In genomic region chr17:50149425-50150353, GRCh38 we compare ENCODE assay signal across 8 cellular contexts. TPM values are rescaled to one million over a fixed set of nuclear protein-coding genes. Genes with fewer than 3 reads are reported as not detected.
DNase-seq lines count a peak whose midpoint lies in the region; ATAC-seq and TF ChIP-seq lines count a peak whose summit lies in the region.

No MANE protein-coding gene starts in this region.

- no peaks in the 10 kb centered on the region for H3K9me2 ChIP-seq in SU-DHL-6 (replicated peaks; ENCODE audit: insufficient read depth, low read length)

- H3K27ac Mint-ChIP-seq in brain, result peak overlapping the region in 3 of 5 experiments; percentile 86 to 94 (median 89)

- TF ChIP-seq POLR2A in spleen (IDR thresholded peaks at IDR 0.05), result no peak

- intact Hi-C loops in spleen (cut with DNase I; ENCODE audit: low total_unique reads), result no loop called here

- H3F3A ChIP-seq in SU-DHL-6 (ENCODE audit: insufficient read depth), result peaks cover 9% of the 10 kb centered on the region; the same call in 1 of the 2 replicates

- TF ChIP-seq CTCF in C4-2B (conservative IDR thresholded peaks at IDR 0.05) (no peak), SU-DHL-6 (IDR thresholded peaks at IDR 0.05; ENCODE audit: insufficient read depth, low read length, poor library complexity, severe bottlenecking) (no peak), brain (conservative IDR thresholded peaks at IDR 0.05) (no peak), spleen (IDR thresholded peaks at IDR 0.05 in 8 of 11, conservative IDR thresholded peaks at IDR 0.05 in 3 of 11) (peak in 7 of 11 experiments; percentile 7 to 41 (median 22))

- peaks cover 41% of the 10 kb centered on the region for H3K79me2 ChIP-seq in SU-DHL-6 (ENCODE audit: insufficient read depth, low read length)

- ATAC-seq in HG02884 (IDR thresholded peaks at IDR 0.05; ENCODE audit: unreplicated experiment), result no peak

- H3K27me3 ChIP-seq in SU-DHL-6 (ENCODE audit: low read length) (no peaks in the 10 kb centered on the region), spleen (replicated peaks in 1 of 7) (no peaks in the 10 kb centered on the region)

- H3K36me3 Mint-ChIP-seq in brain, result peaks cover 2% of the 10 kb centered on the region

- peak overlapping the region; percentile 96 for H3K9ac ChIP-seq in SU-DHL-6 (ENCODE audit: low read length)

- H3K4me3 Mint-ChIP-seq in brain, result peak overlapping the region; percentile 89 to 93 (median 92)

- peak overlapping the region; percentile 100 for H3K4me2 ChIP-seq in SU-DHL-6 (ENCODE audit: low read depth, low read length, poor library complexity, severe bottlenecking)

- H3K4me1 Mint-ChIP-seq in brain, result peaks cover 42% of the 10 kb centered on the region

- peaks cover 10% of the 10 kb centered on the region for H3K27me3 Mint-ChIP-seq in brain

- no peak overlapping the region for H2AFZ ChIP-seq in SU-DHL-6 (ENCODE audit: low read depth, low read length, severe bottlenecking)

- WGBS in spleen, 5 donors, result 0 to 1% (median 1%) methylated on average over 32 to 123 of the region's 123 CpGs

- H3K9me3 ChIP-seq in SU-DHL-6 (ENCODE audit: insufficient read depth, low read length) (no peaks in the 10 kb centered on the region), spleen (no peaks in the 10 kb centered on the region)

- H3K27ac ChIP-seq in C4-2B (peak overlapping the region; percentile 81), SU-DHL-6 (ENCODE audit: low read depth, low read length) (peak overlapping the region; percentile 95), spleen (peak overlapping the region; percentile 73 to 99 (median 97))

- H3K9me3 Mint-ChIP-seq in brain, result no peaks in the 10 kb centered on the region

- H4K20me1 ChIP-seq in SU-DHL-6 (ENCODE audit: low read depth, low read length), result no peaks in the 10 kb centered on the region

- peak overlapping the region; percentile 94 for H3K4me3 ChIP-seq in SU-DHL-6 (ENCODE audit: insufficient read depth, low read length, poor library complexity, severe bottlenecking)
- H3K4me3 ChIP-seq in spleen, result peak overlapping the region; percentile 83 to 98 (median 88)

- no peaks in the 10 kb centered on the region for H3K36me3 ChIP-seq in SU-DHL-6 (ENCODE audit: low read length)
- H3K36me3 ChIP-seq in spleen, result peaks cover 0 to 21% (median 5%) of the 10 kb centered on the region in 6 donors

- DNase-seq in HT-29 (ENCODE audit: low spot score) (peak; percentile 77), iPS-NIHi11 (ENCODE audit: low spot score) (peak; percentile 80), spleen (peak; percentile 95), GOT3 (lab: John Stamatoyannopoulos, UW) (no peak)

- H3K4me1 ChIP-seq in spleen, result peaks cover 61 to 90% (median 74%) of the 10 kb centered on the region in 6 donors

RNA-seq across cellular contexts. Expression of gene PPP1R9B, which starts 0.8 kb away (rescaled TPM):
- 38.7 and 54.6 TPM in 2 replicates for total RNA-seq in HT-29 (2014; rRNA removed; shearing (Covaris generic))
- polyA plus RNA-seq in brain (ENCODE audit: insufficient read depth, low read depth, low replicate concordance), result 53.1 TPM
- 100 to 1,000 TPM in 4 of 7 donors, 10 to 100 TPM in 3; 54.1 to 136 (median 112) TPM for total RNA-seq in spleen
- 100 to 1,000 TPM in 1 of 3 donors, 10 to 100 TPM in 2; 30.0 to 105 (median 40.9) TPM for polyA plus RNA-seq in spleen

RNA-seq across cellular contexts. Expression of gene SGCA, which starts 16.1 kb away (rescaled TPM):
- total RNA-seq in HT-29 (2014; rRNA removed; shearing (Covaris generic)), result not detected in 2 replicates
- polyA plus RNA-seq in brain (ENCODE audit: insufficient read depth, low read depth, low replicate concordance) (1.6 TPM), spleen (1 to 10 TPM; 3.7 to 5.9 (median 5.7) TPM)
- 1 to 10 TPM in 6 of 7 donors, not detected in 1; 1.2 to 4.7 (median 2.7) TPM for total RNA-seq in spleen

RNA-seq across cellular contexts. Expression of gene SAMD14, which starts 19.7 kb away (rescaled TPM):
- 1.9 and 3.4 TPM in 2 replicates for total RNA-seq in HT-29 (2014; rRNA removed; shearing (Covaris generic))
- 24.4 TPM for polyA plus RNA-seq in brain (ENCODE audit: insufficient read depth, low read depth, low replicate concordance)
- total RNA-seq in spleen, result 1 to 10 TPM; 1.2 to 7.5 (median 4.1) TPM
- polyA plus RNA-seq in spleen, result 1 to 10 TPM; 1.1 to 1.9 (median 1.1) TPM

RNA-seq across cellular contexts. Expression of gene COL1A1, which starts 51.7 kb away (rescaled TPM):
- total RNA-seq in HT-29 (2014; rRNA removed; shearing (Covaris generic)), result 0.38 and 0.83 TPM in 2 replicates
- polyA plus RNA-seq in brain (ENCODE audit: insufficient read depth, low read depth, low replicate concordance) (11.2 TPM), spleen (10 to 100 TPM in 2 of 3 donors, 1 to 10 TPM in 1; 7.1 to 24.0 (median 11.3) TPM)
- total RNA-seq in spleen, result 100 to 1,000 TPM in 2 of 7 donors, 10 to 100 TPM in 4, 1 to 10 TPM in 1; 7.4 to 458 (median 65.4) TPM

RNA-seq across cellular contexts. Expression of gene PDK2, which starts 54.5 kb away (rescaled TPM):
- total RNA-seq in HT-29 (2014; rRNA removed; shearing (Covaris generic)), result 31.3 and 31.9 TPM in 2 replicates
- polyA plus RNA-seq in brain (ENCODE audit: insufficient read depth, low read depth, low replicate concordance), result 80.8 TPM
- 10 to 100 TPM; 22.9 to 41.5 (median 26.1) TPM for total RNA-seq in spleen
- polyA plus RNA-seq in spleen, result 10 to 100 TPM in 1 of 3 donors, 1 to 10 TPM in 2; 8.7 to 16.9 (median 9.5) TPM

Comparison
In these comparisons a context has a peak if more than half of its experiments do, and no peak if none do; other contexts are left out.
1. CTCF ChIP-seq: peak in spleen (7 of 11); none in C4-2B (single experiment), SU-DHL-6 (single experiment) and brain (0 of 2).
2. Peak in every context shown above with its lines, with median percentiles within 50 percentile points of each other: H3K27ac ChIP-seq.